8 cellular contexts compared by ENCODE assay signal in the genomic region with DNA sequence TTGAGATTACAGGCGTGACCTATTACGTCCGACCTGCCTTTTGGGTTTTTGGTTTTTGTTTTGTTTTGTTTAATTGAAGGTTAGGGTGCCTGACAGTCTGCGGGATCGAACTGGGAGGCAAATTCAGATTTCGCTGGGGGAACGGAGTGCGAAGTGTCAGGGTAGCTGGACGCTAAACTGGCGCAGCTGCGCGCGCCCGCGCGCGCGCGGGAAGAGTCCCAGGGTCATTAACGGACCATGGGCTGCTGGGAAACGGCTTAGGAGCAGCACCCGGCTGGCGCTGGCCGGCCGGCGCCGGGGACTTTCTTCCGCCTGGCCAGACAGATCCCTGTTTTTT. TPM values are rescaled to one million over a fixed set of nuclear protein-coding genes. Genes with fewer than 3 reads are reported as not detected.
DNase-seq lines count a peak whose midpoint lies in the region; ATAC-seq and TF ChIP-seq lines count a peak whose summit lies in the region.

No MANE protein-coding gene starts in this region.

- H3K36me3 ChIP-seq in ascending aorta (peaks cover 25 to 27% of the 10 kb centered on the region in 2 donors), right atrium auricular region (peaks cover 29% of the 10 kb centered on the region), prostate gland (peaks cover 0 to 3% of the 10 kb centered on the region in 2 donors)

- peak; percentile 65 for TF ChIP-seq POLR2A in prostate gland (IDR thresholded peaks at IDR 0.05)

- intact Hi-C loops in ascending aorta (cut with DNase I) = loop anchor here (1.0 to 10.0 kb wide), 3 partner anchors 28 to 290 kb away; partner anchors contain the start of genes ATP6V1G2, CSNK2B, DDX39B and LSM2
- intact Hi-C loops in prostate gland (cut with DNase I) = loop anchor here (5.0 kb wide), 1 partner anchor 152 kb away; the partner anchor contains the start of gene LY6G5C

- H3K27ac ChIP-seq in ascending aorta (peak overlapping the region; percentile 84 to 90), right atrium auricular region (peak overlapping the region; percentile 98), prostate gland (peak overlapping the region; percentile 97)

- DNase-seq in AG20443 (ENCODE audit: low spot score) (peak; percentile 92), LHCN-M2 (ENCODE audit: low read depth) (peak; percentile 89), RKO (ENCODE audit: low spot score) (peak; percentile 92), ascending aorta (ENCODE audit: low spot score in 2 of 2) (peak in 1 of 2 donors; percentile 91), right atrium auricular region (ENCODE audit: low spot score) (peak; percentile 82), prostate gland (ENCODE audit: low spot score) (peak; percentile 81)

- ATAC-seq in GM19025 (IDR thresholded peaks at IDR 0.05; ENCODE audit: low read depth, unreplicated experiment) (peak; percentile 43), GM19397 (IDR thresholded peaks at IDR 0.05; ENCODE audit: unreplicated experiment) (no peak)

- H3K9me3 ChIP-seq in ascending aorta (no peaks in the 10 kb centered on the region), right atrium auricular region (no peaks in the 10 kb centered on the region), prostate gland (no peaks in the 10 kb centered on the region)

- TF ChIP-seq CTCF in ascending aorta (IDR thresholded peaks at IDR 0.05) (no peak), right atrium auricular region (IDR thresholded peaks at IDR 0.05) (no peak), prostate gland (IDR thresholded peaks at IDR 0.05) (no peak)

- peaks cover 21 to 43% of the 10 kb centered on the region in 2 donors for H3K4me1 ChIP-seq in ascending aorta
- peaks cover 0 to 58% of the 10 kb centered on the region in 2 donors for H3K4me1 ChIP-seq in right atrium auricular region
- H3K4me1 ChIP-seq in prostate gland (replicated peaks) = peaks cover 19% of the 10 kb centered on the region

- 0% methylated on average over 28 of the region's 28 CpGs for WGBS in prostate gland

- H3K4me3 ChIP-seq in ascending aorta (peak overlapping the region; percentile 67 to 80), right atrium auricular region (peak overlapping the region; percentile 93 to 99), prostate gland (peak overlapping the region; percentile 70 to 80)

- H3K27me3 ChIP-seq in ascending aorta (no peaks in the 10 kb centered on the region), right atrium auricular region (no peaks in the 10 kb centered on the region), prostate gland (replicated peaks; ENCODE audit: insufficient read depth) (no peaks in the 10 kb centered on the region)

RNA-seq across cellular contexts. Expression of gene HSPA1B, which starts 6.8 kb away (rescaled TPM):
- total RNA-seq in LHCN-M2 (2014; rRNA removed) = 86.1 and 92.2 TPM in 2 replicates
- 48.1 TPM for polyA plus RNA-seq in LHCN-M2 (2012)
- 613 TPM for total RNA-seq in ascending aorta
- total RNA-seq in right atrium auricular region = 100 to 1,000 TPM; 131 to 232 TPM
- total RNA-seq in prostate gland = 100 to 1,000 TPM; 331 to 360 TPM

RNA-seq across cellular contexts. Expression of gene HSPA1A, which starts 19.0 kb away (rescaled TPM):
- total RNA-seq in LHCN-M2 (2014; rRNA removed) = 98.9 and 101 TPM in 2 replicates
- polyA plus RNA-seq in LHCN-M2 (2012) = 77.4 TPM
- 288 TPM for total RNA-seq in ascending aorta
- 100 to 1,000 TPM; 315 to 334 TPM for total RNA-seq in right atrium auricular region
- total RNA-seq in prostate gland = 100 to 1,000 TPM; 230 to 440 TPM

RNA-seq across cellular contexts. Expression of gene HSPA1L, which starts 19.3 kb away (rescaled TPM):
- 0.71 and 1.5 TPM in 2 replicates for total RNA-seq in LHCN-M2 (2014; rRNA removed)
- polyA plus RNA-seq in LHCN-M2 (2012) = 1.00 TPM
- total RNA-seq in ascending aorta = not detected
- 1 to 10 TPM; 1.1 to 1.6 TPM for total RNA-seq in right atrium auricular region
- total RNA-seq in prostate gland = 1 to 10 TPM; 1.5 to 8.5 TPM

RNA-seq across cellular contexts. Expression of gene LSM2, which starts 27.6 kb away (rescaled TPM):
- total RNA-seq in LHCN-M2 (2014; rRNA removed) (78.7 and 88.2 TPM in 2 replicates), ascending aorta (61.3 TPM), right atrium auricular region (10 to 100 TPM; 28.8 to 32.0 TPM), prostate gland (10 to 100 TPM; 51.9 to 52.5 TPM)
- 76.5 TPM for polyA plus RNA-seq in LHCN-M2 (2012)

RNA-seq across cellular contexts. Expression of gene NEU1, which starts 28.3 kb away (rescaled TPM):
- total RNA-seq in LHCN-M2 (2014; rRNA removed) = 43.9 and 57.2 TPM in 2 replicates
- 42.5 TPM for polyA plus RNA-seq in LHCN-M2 (2012)
- total RNA-seq in ascending aorta = 21.6 TPM
- 10 to 100 TPM; 28.0 to 37.7 TPM for total RNA-seq in right atrium auricular region
- 100 to 1,000 TPM in 1 of 2 donors, 10 to 100 TPM in 1; 88.4 to 117 TPM for total RNA-seq in prostate gland
